26 cellular contexts compared by ENCODE assay signal in genomic region chr14:42185718-42186117, GRCh38.
"Had no signal": no experiment of that assay in that cellular context is flagged by ENCODE, and none has a peak within 500 bp of the region (broad histone marks: within the 10 kb centered on the region; RNA-seq: fewer than 3 reads in every experiment).

No MANE protein-coding gene starts in this region.

- ATAC-seq: left lung, lower lobe of right lung, natural killer cell, WTC11 had no signal

- H3K36me3 ChIP-seq: ascending aorta, cardiac muscle cell, colonic mucosa, left lung, lower lobe of right lung, neural progenitor cell, right atrium auricular region, tibial nerve had no signal

- H3K4me2 ChIP-seq: neural progenitor cell, smooth muscle cell had no signal

- DNase-seq: activated CD4-positive, alpha-beta memory T cell treated with anti-CD3 and anti-CD28 coated beads, Interleukin-2, amount 10 ng/mL, durations not matched to agents 7 days and 5 days; activated CD4-positive, alpha-beta T cell treated with anti-CD3 and anti-CD28 coated beads for 1 hour; activated CD4-positive, alpha-beta T cell treated with anti-CD3 and anti-CD28 coated beads, Interleukin-2, amount 10 ng/mL, durations not matched to agents 7 days and 5 days; activated CD8-positive, alpha-beta memory T cell treated with anti-CD3 and anti-CD28 coated beads, Interleukin-2, amount 50 U/mL, for 48 hours; activated gamma-delta T cell; activated naive CD4-positive, alpha-beta T cell treated with anti-CD3 and anti-CD28 coated beads, Interleukin-2, amount 10 ng/mL, durations not matched to agents 7 days and 5 days; activated naive CD8-positive, alpha-beta T cell treated with anti-CD3 and anti-CD28 coated beads, Interleukin-2, amount 10 ng/mL, durations not matched to agents 7 days and 5 days; activated T-cell treated with anti-CD3 and anti-CD28 coated beads, Interleukin-2, amount 50 U/mL, for 24 hours; cerebellar nuclear complex; colonic mucosa; effector memory CD4-positive, alpha-beta T cell; left lung; lower lobe of right lung; mesendoderm; natural killer cell; occipital lobe; stimulated activated CD4-positive, alpha-beta T cell treated with anti-CD3 and anti-CD28 coated beads, Interleukin-2, amount 100 ng/mL, for 24 hours; stimulated activated naive CD4-positive, alpha-beta T cell treated with Interleukin-2 at 50 U/mL for 16 hours had no signal

- H3K9me3 ChIP-seq: ascending aorta, colonic mucosa, lower lobe of right lung, right atrium auricular region, tibial nerve had no signal

- H3K27me3 ChIP-seq: ascending aorta, cardiac muscle cell, colonic mucosa, left lung, neural progenitor cell, right atrium auricular region, tibial nerve had no signal

- H2AFZ ChIP-seq: neural progenitor cell, parathyroid adenoma had no signal

- H3K79me2 ChIP-seq: parathyroid adenoma had no signal

- H3K27ac ChIP-seq: ascending aorta, cardiac muscle cell, colonic mucosa, left lung, lower lobe of right lung, neural progenitor cell, parathyroid adenoma, right atrium auricular region, tibial nerve had no signal

- H3K4me1 ChIP-seq: ascending aorta, colonic mucosa, left lung, lower lobe of right lung, neural progenitor cell, parathyroid adenoma, right atrium auricular region, tibial nerve had no signal

- H3K4me3 ChIP-seq: ascending aorta, cardiac muscle cell, colonic mucosa, left lung, lower lobe of right lung, neural progenitor cell, right atrium auricular region, smooth muscle cell, tibial nerve had no signal

- H3K9ac ChIP-seq: neural progenitor cell, parathyroid adenoma had no signal
